Comparison of ENCODE assay signal across 17 cellular contexts in the genomic region with DNA sequence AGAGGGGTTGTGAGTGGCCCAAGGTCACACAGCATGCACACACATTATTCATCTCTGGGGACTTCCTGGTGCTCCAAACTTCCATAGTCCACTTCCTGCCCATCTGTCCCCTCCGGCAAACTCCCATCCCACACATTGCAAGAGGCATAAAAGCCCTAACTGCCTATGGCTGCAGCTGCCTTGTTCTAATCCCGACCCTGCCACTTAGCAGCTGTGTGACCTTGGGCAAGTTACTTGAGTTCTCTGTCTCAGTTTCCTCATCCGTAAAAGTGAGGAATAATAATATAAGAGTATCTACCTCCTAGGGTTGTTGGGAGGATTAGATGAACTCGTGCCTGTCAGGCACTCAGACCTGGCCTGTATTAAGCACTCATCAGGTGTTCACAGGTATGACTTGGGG.
"Had no signal": no experiment of that assay in that cellular context is flagged by ENCODE, and none has a peak within 500 bp of the region (broad histone marks: within the 10 kb centered on the region; RNA-seq: fewer than 3 reads in every experiment).

No MANE protein-coding gene starts in this region.

- H3K9me3 ChIP-seq: ascending aorta, breast epithelium, esophagus squamous epithelium, tibial nerve, uterus had no signal

- H3K4me1 Mint-ChIP-seq: activated naive CD4-positive, alpha-beta T cell treated with anti-CD3 and anti-CD28 coated beads, Interleukin-2, amount 50 U/mL, for 24 hours; immature natural killer cell had no signal

- H3K27me3 ChIP-seq: ascending aorta, breast epithelium, esophagus squamous epithelium, tibial nerve, uterus had no signal

- H3K36me3 ChIP-seq: breast epithelium, esophagus squamous epithelium, uterus had no signal

- H3K27ac Mint-ChIP-seq: activated naive CD4-positive, alpha-beta T cell treated with anti-CD3 and anti-CD28 coated beads, Interleukin-2, amount 50 U/mL, for 24 hours; dendritic cell treated with granulocyte-macrophage colony-stimulating factor and Interleukin-4, amounts not matched to agents 40 ng/mL and 50 ng/mL, for 4 days; immature natural killer cell; natural killer cell treated with Interleukin-12 subunit alpha and Interleukin-12 subunit beta and Interleukin-15 and Interleukin-18, amount 100 ng/mL, for 72 hours had no signal

- H3K4me1 ChIP-seq: breast epithelium, uterus had no signal

- H3K4me3 ChIP-seq: ascending aorta, breast epithelium, esophagus squamous epithelium, tibial nerve, uterus had no signal

- ATAC-seq: natural killer cell treated with Interleukin-12 subunit alpha and Interleukin-12 subunit beta and Interleukin-15 and Interleukin-18, amount 100 ng/mL, for 72 hours had no signal

- H3K27ac ChIP-seq: ascending aorta, breast epithelium, esophagus squamous epithelium, tibial nerve, uterus had no signal

- H3K36me3 Mint-ChIP-seq: activated naive CD4-positive, alpha-beta T cell treated with anti-CD3 and anti-CD28 coated beads, Interleukin-2, amount 50 U/mL, for 24 hours; immature natural killer cell; natural killer cell treated with Interleukin-12 subunit alpha and Interleukin-12 subunit beta and Interleukin-15 and Interleukin-18, amount 100 ng/mL, for 72 hours had no signal

- H3K4me3 Mint-ChIP-seq: activated naive CD4-positive, alpha-beta T cell treated with anti-CD3 and anti-CD28 coated beads, Interleukin-2, amount 50 U/mL, for 24 hours; dendritic cell treated with granulocyte-macrophage colony-stimulating factor and Interleukin-4, amounts not matched to agents 40 ng/mL and 50 ng/mL, for 4 days; immature natural killer cell; natural killer cell treated with Interleukin-12 subunit alpha and Interleukin-12 subunit beta and Interleukin-15 and Interleukin-18, amount 100 ng/mL, for 72 hours; stimulated activated naive CD8-positive, alpha-beta T cell treated with anti-CD3 and anti-CD28 coated beads, Interleukin-15, Interleukin-2, amounts not matched to agents 100 ng/mL and 50 ng/mL, for 24 hours had no signal

- H3K9me3 Mint-ChIP-seq: activated naive CD4-positive, alpha-beta T cell treated with anti-CD3 and anti-CD28 coated beads, Interleukin-2, amount 50 U/mL, for 24 hours; dendritic cell treated with granulocyte-macrophage colony-stimulating factor and Interleukin-4, amounts not matched to agents 40 ng/mL and 50 ng/mL, for 4 days; immature natural killer cell; natural killer cell treated with Interleukin-12 subunit alpha and Interleukin-12 subunit beta and Interleukin-15 and Interleukin-18, amount 100 ng/mL, for 72 hours; stimulated activated naive CD8-positive, alpha-beta T cell treated with anti-CD3 and anti-CD28 coated beads, Interleukin-15, Interleukin-2, amounts not matched to agents 100 ng/mL and 50 ng/mL, for 24 hours had no signal

- DNase-seq: activated CD4-positive, alpha-beta T cell treated with anti-CD3 and anti-CD28 coated beads, Interleukin-2, amount 50 U/mL, for 1 hour; activated CD8-positive, alpha-beta memory T cell treated with anti-CD3 and anti-CD28 coated beads, Interleukin-2, amount 50 U/mL, for 4 hours; activated gamma-delta T cell; activated T-cell treated with anti-CD3 and anti-CD28 coated beads, Interleukin-2, amount 50 U/mL, for 48 hours; effector CD8-positive, alpha-beta T cell; esophagus squamous epithelium; immature natural killer cell; nucleus accumbens; retina had no signal
